15 cellular contexts compared by ENCODE assay signal in genomic region chr13:70027551-70027950, GRCh38.
DNase-seq lines count a peak whose midpoint lies in the region; ATAC-seq lines count a peak whose summit lies in the region.
"Had no signal": no experiment of that assay in that cellular context is flagged by ENCODE, and none has a peak within 500 bp of the region (broad histone marks: within the 10 kb centered on the region; RNA-seq: fewer than 3 reads in every experiment).

No MANE protein-coding gene starts in this region.

- in situ Hi-C loops in SK-MEL-5 (cut with HindIII; ENCODE audit: low pct_unique_long_range_greater_than_20kb, low sequenced_read_pairs): no loop called here

- peak; percentile 53 for DNase-seq in COLO829 (ENCODE audit: low spot score)
- DNase-seq in SK-MEL-5 (ENCODE audit: low read depth, low spot score): peak; percentile 88
- peak; percentile 82 for DNase-seq in foreskin melanocyte
- DNase-seq in pons (ENCODE audit: low spot score): peak; percentile 55
- no peak for DNase-seq in NCI-H146 (lab: John Stamatoyannopoulos, UW)
- DNase-seq in stimulated activated naive CD8-positive, alpha-beta T cell treated with anti-CD3 and anti-CD28 coated beads, Interleukin-15, Interleukin-2, amounts not matched to agents 100 U/mL and 50 U/mL, for 24 hours: no peak
- DNase-seq: CD4-positive, CD25-positive, alpha-beta regulatory T cell; CD8-positive, alpha-beta T cell; DMS 273 treated with DMSO at 0.1 percent for 48 hours; DMS79; EL; GDM1; GOT3 had no signal

- ATAC-seq in stimulated activated naive CD8-positive, alpha-beta T cell treated with anti-CD3 and anti-CD28 coated beads, Interleukin-15, Interleukin-2, amounts not matched to agents 100 U/mL and 50 U/mL, for 24 hours: no peak
- ATAC-seq in HG02759 (IDR thresholded peaks at IDR 0.05; ENCODE audit: unreplicated experiment): no peak
- ATAC-seq: CD8-positive, alpha-beta T cell; GM12878 had no signal

Comparison
In these comparisons a context has a peak if more than half of its experiments do, and no peak if none do; other contexts are left out.
1. DNase-seq: peak in COLO829 (single experiment), SK-MEL-5 (single experiment), foreskin melanocyte (single experiment) and pons (single experiment); none in NCI-H146 (single experiment) and stimulated activated naive CD8-positive, alpha-beta T cell treated with anti-CD3 and anti-CD28 coated beads, Interleukin-15, Interleukin-2, amounts not matched to agents 100 U/mL and 50 U/mL, for 24 hours (single experiment).